18 cellular contexts compared by ENCODE assay signal in genomic region chr10:5643356-5643755, GRCh38. TPM values are rescaled to one million over a fixed set of nuclear protein-coding genes. Genes with fewer than 3 reads are reported as not detected.
DNase-seq lines count a peak whose midpoint lies in the region; ATAC-seq and TF ChIP-seq lines count a peak whose summit lies in the region.
"Had no signal": no experiment of that assay in that cellular context is flagged by ENCODE, and none has a peak within 500 bp of the region (broad histone marks: within the 10 kb centered on the region; RNA-seq: fewer than 3 reads in every experiment).

No MANE protein-coding gene starts in this region.

- no peak overlapping the region for H3K4ac ChIP-seq in H9 (ENCODE audit: low read depth, low read length)

- ATAC-seq in naive thymus-derived CD8-positive, alpha-beta T cell: no peak
- ATAC-seq: activated CD8-positive, alpha-beta T cell treated with anti-CD3 and anti-CD28 coated beads for 36 hours; natural killer cell treated with Interleukin-12 subunit alpha and Interleukin-12 subunit beta and Interleukin-15 and Interleukin-18, amount 100 ng/mL, for 72 hours; T-cell had no signal

- no peaks in the 10 kb centered on the region for H3K23me2 ChIP-seq in H9 (ENCODE audit: insufficient read length, low read depth, low read length, poor library complexity, severe bottlenecking)

- no peak overlapping the region for H3K18ac ChIP-seq in H9 (ENCODE audit: insufficient read length, low read depth, low read length)

- H4K8ac ChIP-seq in H9 (replicated peaks; ENCODE audit: insufficient read length, low read depth, low read length): no peak overlapping the region

- H3K4me1 Mint-ChIP-seq in mesothelial cell of epicardium (peaks cover 16% of the 10 kb centered on the region), H9 (no peaks in the 10 kb centered on the region)
- peaks cover 0 to 10% (median 0%) of the 10 kb centered on the region in 4 donors for H3K4me1 Mint-ChIP-seq in naive thymus-derived CD8-positive, alpha-beta T cell
- H3K4me1 Mint-ChIP-seq: T-cell had no signal

- CTCF ChIA-PET in OCI-LY7 (lab: Charles Lee; ENCODE audit: unreplicated experiment): no interaction called here

- H3K9me3 ChIP-seq in SK-N-MC (ENCODE audit: low read depth, low read length) (no peaks in the 10 kb centered on the region), testis (no peaks in the 10 kb centered on the region), OCI-LY7 (ENCODE audit: low read length) (no peaks in the 10 kb centered on the region), H9 (ENCODE audit: control insufficient read depth, low read depth, low read length) (no peaks in the 10 kb centered on the region)
- H3K9me3 ChIP-seq: colonic mucosa had no signal

- H2BK5ac ChIP-seq in H9 (ENCODE audit: insufficient read length, low read length): no peak overlapping the region

- POLR2A ChIA-PET in naive thymus-derived CD8-positive, alpha-beta T cell (lab: Charles Lee): no interaction called here
- POLR2A ChIA-PET in OCI-LY7 (lab: Charles Lee): interaction anchor here (0.5 to 1.7 kb wide), 4 partner anchors 10 to 162 kb away, joined by 3 to 7 read pairs (median 4); no protein-coding TSS in a partner anchor

- H3K27ac ChIP-seq in SK-N-MC (peak overlapping the region; percentile 87), testis (peak overlapping the region; percentile 3 to 81), OCI-LY7 (ENCODE audit: low read depth, low read length, poor library complexity, severe bottlenecking) (no peak overlapping the region), H9 (ENCODE audit: insufficient read length, low read depth, low read length) (no peak overlapping the region)
- H3K27ac ChIP-seq: colonic mucosa, epithelial cell of prostate had no signal

- no peaks in the 10 kb centered on the region for H3K9me2 ChIP-seq in OCI-LY7 (ENCODE audit: insufficient read depth, low read length)

- peak overlapping the region; percentile 15 for H3K4me3 ChIP-seq in SK-N-MC
- no peak overlapping the region for H3K4me3 ChIP-seq in fibroblast of mammary gland (ENCODE audit: control insufficient read depth, low read depth, low read length)
- no peak overlapping the region for H3K4me3 ChIP-seq in testis
- no peak overlapping the region for H3K4me3 ChIP-seq in OCI-LY7 (ENCODE audit: low read depth, low read length, poor library complexity, severe bottlenecking)
- H3K4me3 ChIP-seq: colonic mucosa had no signal

- H3K27ac Mint-ChIP-seq in mesothelial cell of epicardium (peak overlapping the region; percentile 87), H9 (peak overlapping the region in 1 of 3 experiments; percentile 36; a peak in 1 of 7 replicates)
- H3K27ac Mint-ChIP-seq in naive thymus-derived CD8-positive, alpha-beta T cell: peak overlapping the region in 1 of 10 donors; percentile 30
- H3K27ac Mint-ChIP-seq: activated CD8-positive, alpha-beta T cell treated with anti-CD3 and anti-CD28 coated beads for 36 hours; B cell; IgD-negative memory B cell; natural killer cell treated with Interleukin-12 subunit alpha and Interleukin-12 subunit beta and Interleukin-15 and Interleukin-18, amount 100 ng/mL, for 72 hours; T-cell had no signal

- H3K36me3 ChIP-seq in SK-N-MC (ENCODE audit: insufficient read depth, low read length) (no peaks in the 10 kb centered on the region), testis (ENCODE audit: low read depth, missing control alignments) (no peaks in the 10 kb centered on the region), OCI-LY7 (ENCODE audit: insufficient read depth, low read length) (peaks cover 73% of the 10 kb centered on the region)

- DNase-seq in SK-N-MC (ENCODE audit: low read depth, low spot score): peak; percentile 18
- DNase-seq in fibroblast of mammary gland (ENCODE audit: low read depth): peak; percentile 59
- DNase-seq in mesothelial cell of epicardium (ENCODE audit: low spot score in 2 of 2, unreplicated experiment in 2 of 2): no peak
- DNase-seq in testis: no peak
- DNase-seq in naive thymus-derived CD8-positive, alpha-beta T cell: no peak
- no peak for DNase-seq in OCI-LY7 (ENCODE audit: low spot score)
- DNase-seq in H9: no peak
- DNase-seq in hypothalamus (lab: John Stamatoyannopoulos, UW): no peak
- DNase-seq: activated CD8-positive, alpha-beta T cell treated with anti-CD3 and anti-CD28 coated beads for 36 hours; amygdala; colonic mucosa; MV-4-11; NCI-H526 treated with DMSO at 0.1 percent for 48 hours; T-cell had no signal

- no peak for TF ChIP-seq POLR2A in testis (IDR thresholded peaks at IDR 0.05)

- H4K91ac ChIP-seq in H9 (ENCODE audit: insufficient read length, low read depth, low read length): no peak overlapping the region

- no peaks in the 10 kb centered on the region for H3K27me3 Mint-ChIP-seq in mesothelial cell of epicardium (ENCODE audit: low read depth)
- no peaks in the 10 kb centered on the region for H3K27me3 Mint-ChIP-seq in naive thymus-derived CD8-positive, alpha-beta T cell
- H3K27me3 Mint-ChIP-seq in H9 (ENCODE audit: low read depth): no peaks in the 10 kb centered on the region
- H3K27me3 Mint-ChIP-seq: activated CD8-positive, alpha-beta T cell treated with anti-CD3 and anti-CD28 coated beads for 36 hours; B cell; natural killer cell treated with Interleukin-12 subunit alpha and Interleukin-12 subunit beta and Interleukin-15 and Interleukin-18, amount 100 ng/mL, for 72 hours; T-cell had no signal

- H2AFZ ChIP-seq in OCI-LY7 (ENCODE audit: low read length) (no peak overlapping the region), H9 (ENCODE audit: low read length) (no peak overlapping the region)

- peak overlapping the region; percentile 39 for H3K9ac ChIP-seq in SK-N-MC (ENCODE audit: insufficient read length)
- no peak overlapping the region for H3K9ac ChIP-seq in H9 (ENCODE audit: extremely low read depth, insufficient read length, low read length)

- H3K9me3 Mint-ChIP-seq in mesothelial cell of epicardium: no peaks in the 10 kb centered on the region
- no peaks in the 10 kb centered on the region for H3K9me3 Mint-ChIP-seq in naive thymus-derived CD8-positive, alpha-beta T cell
- H3K9me3 Mint-ChIP-seq in H9: no peaks in the 10 kb centered on the region; a peak in 1 of 5 replicates
- H3K9me3 Mint-ChIP-seq: activated CD8-positive, alpha-beta T cell treated with anti-CD3 and anti-CD28 coated beads for 36 hours; IgD-negative memory B cell; natural killer cell treated with Interleukin-12 subunit alpha and Interleukin-12 subunit beta and Interleukin-15 and Interleukin-18, amount 100 ng/mL, for 72 hours; T-cell had no signal

- TF ChIP-seq CTCF in fibroblast of mammary gland (conservative IDR thresholded peaks at IDR 0.05; ENCODE audit: control insufficient read depth, insufficient read depth, low read depth, low read length) (no peak), mesothelial cell of epicardium (IDR thresholded peaks at IDR 0.05; ENCODE audit: unreplicated experiment) (no peak), testis (IDR thresholded peaks at IDR 0.05) (no peak), OCI-LY7 (conservative IDR thresholded peaks at IDR 0.05; ENCODE audit: low read length) (no peak), H9 (conservative IDR thresholded peaks at IDR 0.05) (no peak)

- H3K27me3 ChIP-seq in testis (no peaks in the 10 kb centered on the region), H9 (ENCODE audit: insufficient read depth, low read length) (no peaks in the 10 kb centered on the region)
- H3K27me3 ChIP-seq: colonic mucosa had no signal

- 44 to 57% methylated on average over 4 of the region's 4 CpGs for WGBS in testis, 2 donors
- no CpG with 5 or more reads among the region's 4 CpGs for WGBS in H9 (ENCODE audit: extremely low coverage, insufficient read length, low lambda C conversion rate)

- no peak overlapping the region for H2BK15ac ChIP-seq in H9 (ENCODE audit: low read depth, low read length)

- intact Hi-C loops in testis (cut with DNase I; ENCODE audit: low total_unique reads) (no loop called here), OCI-LY7 (cut with micrococcal nuclease; ENCODE audit: unreplicated experiment) (no loop called here)

- BruUV-seq in OCI-LY7 (replicated peaks; lab: Mats Ljungman, UMichigan): no TSS peak

- no peaks in the 10 kb centered on the region for H3K79me1 ChIP-seq in H9 (ENCODE audit: insufficient read depth, low read depth, low read length, poor library complexity, severe bottlenecking)

- H4K20me1 ChIP-seq in OCI-LY7 (ENCODE audit: insufficient read depth, low read length) (no peaks in the 10 kb centered on the region), H9 (ENCODE audit: control insufficient read depth, insufficient read depth, insufficient read length) (no peaks in the 10 kb centered on the region)

- H3K4me3 Mint-ChIP-seq in mesothelial cell of epicardium (no peak overlapping the region), H9 (no peak overlapping the region)
- no peak overlapping the region for H3K4me3 Mint-ChIP-seq in naive thymus-derived CD8-positive, alpha-beta T cell
- H3K4me3 Mint-ChIP-seq: activated CD8-positive, alpha-beta T cell treated with anti-CD3 and anti-CD28 coated beads for 36 hours; B cell; natural killer cell treated with Interleukin-12 subunit alpha and Interleukin-12 subunit beta and Interleukin-15 and Interleukin-18, amount 100 ng/mL, for 72 hours; T-cell had no signal

- H2BK120ac ChIP-seq in H9 (ENCODE audit: low read depth, low read length, poor library complexity, severe bottlenecking): no peak overlapping the region

- no peak overlapping the region for H2AK5ac ChIP-seq in H9 (ENCODE audit: insufficient read length, low read length)

- H2BK20ac ChIP-seq in H9 (ENCODE audit: low read depth, low read length, poor library complexity, severe bottlenecking): no peak overlapping the region

- H3T11ph ChIP-seq in H9 (ENCODE audit: low read length): no peak overlapping the region

- no peaks in the 10 kb centered on the region for H3K79me2 ChIP-seq in OCI-LY7 (ENCODE audit: insufficient read depth, low read depth, low read length)
- no peaks in the 10 kb centered on the region for H3K79me2 ChIP-seq in H9 (ENCODE audit: insufficient read depth, low read length)

- H3K4me1 ChIP-seq in testis (peaks cover 23% of the 10 kb centered on the region), OCI-LY7 (ENCODE audit: insufficient read depth, low read length, poor library complexity, severe bottlenecking) (peaks cover 33% of the 10 kb centered on the region), H9 (ENCODE audit: insufficient read depth, low read length) (no peaks in the 10 kb centered on the region)

- H3K4me2 ChIP-seq in OCI-LY7 (ENCODE audit: low read length) (no peak overlapping the region), H9 (ENCODE audit: insufficient read depth, insufficient read length, low read length) (no peak overlapping the region)

- H3K14ac ChIP-seq in H9 (ENCODE audit: insufficient read depth, low read length): no peak overlapping the region

- H3K36me3 Mint-ChIP-seq in mesothelial cell of epicardium: peaks cover 42% of the 10 kb centered on the region
- peaks cover 0 to 73% (median 30%) of the 10 kb centered on the region in 3 donors for H3K36me3 Mint-ChIP-seq in naive thymus-derived CD8-positive, alpha-beta T cell
- peaks cover 30 to 66% (median 52%) of the 10 kb centered on the region in 3 experiments; a peak in 6 of 7 replicates for H3K36me3 Mint-ChIP-seq in H9 (ENCODE audit: insufficient read depth in 1 of 3, low read depth in 3 of 3)
- H3K36me3 Mint-ChIP-seq: IgD-negative memory B cell; natural killer cell treated with Interleukin-12 subunit alpha and Interleukin-12 subunit beta and Interleukin-15 and Interleukin-18, amount 100 ng/mL, for 72 hours had no signal

- no peak overlapping the region for H3K56ac ChIP-seq in H9 (ENCODE audit: insufficient read length, low read depth, low read length)

- no peak overlapping the region for H2BK12ac ChIP-seq in H9 (ENCODE audit: insufficient read length, low read depth, low read length)

- no peak overlapping the region for H3K23ac ChIP-seq in H9 (ENCODE audit: insufficient read length, low read depth, low read length)

- H4K5ac ChIP-seq in H9 (ENCODE audit: insufficient read length, low read depth, low read length): no peak overlapping the region

RNA-seq across cellular contexts. Expression of gene ASB13, which starts 23.0 kb away (rescaled TPM):
- total RNA-seq in mesothelial cell of epicardium (26.3 to 28.5 TPM (median 28.0 TPM) in 3 replicates), testis (10 to 100 TPM in 1 of 2 donors, 1 to 10 TPM in 1; 9.4 to 14.1 TPM), OCI-LY7 (2022) (90.4 and 108 TPM in 2 replicates), H9 (2021) (13.8 and 14.9 TPM in 2 replicates)
- 12.3 TPM for polyA plus RNA-seq in testis (ENCODE audit: insufficient read depth, low read depth, low replicate concordance)
- 10 to 100 TPM; 11.5 to 18.5 TPM for total RNA-seq in naive thymus-derived CD8-positive, alpha-beta T cell
- 10 to 100 TPM; 12.5 to 23.9 (median 23.1) TPM for polyA plus RNA-seq in naive thymus-derived CD8-positive, alpha-beta T cell
- total RNA-seq in OCI-LY7 (2014; rRNA removed; shearing (Covaris generic)): 23.2 and 25.6 TPM in 2 replicates

RNA-seq across cellular contexts. Expression of gene TASOR2, which starts 41.3 kb away (rescaled TPM):
- total RNA-seq in mesothelial cell of epicardium: 75.2 to 90.1 TPM (median 80.3 TPM) in 3 replicates
- 100 to 1,000 TPM; 157 to 161 TPM for total RNA-seq in testis
- 57.5 TPM for polyA plus RNA-seq in testis (ENCODE audit: insufficient read depth, low read depth, low replicate concordance)
- total RNA-seq in naive thymus-derived CD8-positive, alpha-beta T cell: 10 to 100 TPM; 70.4 to 81.6 TPM
- polyA plus RNA-seq in naive thymus-derived CD8-positive, alpha-beta T cell: 10 to 100 TPM; 14.1 to 17.3 (median 14.9) TPM
- 103 and 113 TPM in 2 replicates for total RNA-seq in OCI-LY7 (2014; rRNA removed; shearing (Covaris generic))
- 116 and 127 TPM in 2 replicates for total RNA-seq in OCI-LY7 (2022)
- 64.5 and 67.0 TPM in 2 replicates for total RNA-seq in H9 (2021)

Comparison
In these comparisons a context has a peak if more than half of its experiments do, and no peak if none do; other contexts are left out.
1. DNase-seq: peak in SK-N-MC (single experiment) and fibroblast of mammary gland (single experiment); none in mesothelial cell of epicardium (0 of 2), testis (single experiment), naive thymus-derived CD8-positive, alpha-beta T cell (0 of 10), OCI-LY7 (single experiment), H9 (single experiment) and hypothalamus (0 of 51).
2. H3K27ac ChIP-seq: peak in SK-N-MC (single experiment) and testis (2 of 2); none in OCI-LY7 (single experiment) and H9 (single experiment).